1 cellular context compared by ENCODE assay signal in the genomic region with DNA sequence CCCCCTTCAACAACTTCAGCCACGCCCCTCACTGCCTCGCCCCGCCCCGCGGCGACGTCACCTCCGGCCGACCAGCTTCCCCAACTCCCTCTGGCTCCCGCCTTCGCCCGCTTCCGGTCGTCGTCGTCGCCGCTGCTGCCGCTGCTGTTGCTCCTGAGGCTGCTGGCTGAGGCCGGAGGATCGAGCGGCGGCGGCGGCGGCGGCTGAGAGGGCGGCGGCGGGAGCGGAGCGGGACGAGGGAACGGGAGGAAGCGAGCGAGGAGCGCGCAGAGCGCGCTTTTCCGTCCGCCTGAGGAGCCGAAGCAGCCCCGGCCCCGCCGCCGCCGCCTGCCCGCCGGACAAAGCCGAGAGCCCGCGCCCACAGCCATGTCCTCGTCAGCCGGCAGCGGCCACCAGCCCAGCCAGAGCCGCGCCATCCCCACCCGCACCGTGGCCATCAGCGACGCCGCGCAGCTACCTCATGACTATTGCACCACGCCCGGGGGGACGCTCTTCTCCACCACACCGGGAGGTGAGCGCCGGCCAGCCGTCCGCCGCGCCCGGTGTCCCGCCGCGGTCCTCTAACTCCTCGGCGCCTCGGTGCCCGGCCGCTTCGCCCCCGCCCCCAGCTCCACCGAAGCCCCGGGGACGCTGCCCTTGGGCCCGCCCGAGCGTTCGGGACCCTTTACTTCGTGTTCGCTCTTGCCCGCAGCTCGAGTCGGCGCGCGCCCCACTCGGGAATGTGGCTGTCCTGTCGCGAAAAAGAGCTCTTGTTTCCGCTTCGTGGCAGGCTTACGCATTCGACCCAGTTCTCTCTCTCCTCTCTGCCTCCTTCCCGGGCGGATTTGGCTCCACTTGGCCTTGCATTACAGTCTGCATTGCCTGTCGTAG.
TF ChIP-seq lines count a peak whose summit lies in the region.

A gene with protein sequence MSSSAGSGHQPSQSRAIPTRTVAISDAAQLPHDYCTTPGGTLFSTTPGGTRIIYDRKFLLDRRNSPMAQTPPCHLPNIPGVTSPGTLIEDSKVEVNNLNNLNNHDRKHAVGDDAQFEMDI (plus strand): TSS at position 110 of the 870 bp plus-strand sequence. CDS start 257 bp downstream, at position 367.

TF ChIP-seq in HCT116, 20 proteins besides CTCF, POLR2A, EP300 and RAD21 (continued from another document):
- TF ChIP-seq, protein P1, sequence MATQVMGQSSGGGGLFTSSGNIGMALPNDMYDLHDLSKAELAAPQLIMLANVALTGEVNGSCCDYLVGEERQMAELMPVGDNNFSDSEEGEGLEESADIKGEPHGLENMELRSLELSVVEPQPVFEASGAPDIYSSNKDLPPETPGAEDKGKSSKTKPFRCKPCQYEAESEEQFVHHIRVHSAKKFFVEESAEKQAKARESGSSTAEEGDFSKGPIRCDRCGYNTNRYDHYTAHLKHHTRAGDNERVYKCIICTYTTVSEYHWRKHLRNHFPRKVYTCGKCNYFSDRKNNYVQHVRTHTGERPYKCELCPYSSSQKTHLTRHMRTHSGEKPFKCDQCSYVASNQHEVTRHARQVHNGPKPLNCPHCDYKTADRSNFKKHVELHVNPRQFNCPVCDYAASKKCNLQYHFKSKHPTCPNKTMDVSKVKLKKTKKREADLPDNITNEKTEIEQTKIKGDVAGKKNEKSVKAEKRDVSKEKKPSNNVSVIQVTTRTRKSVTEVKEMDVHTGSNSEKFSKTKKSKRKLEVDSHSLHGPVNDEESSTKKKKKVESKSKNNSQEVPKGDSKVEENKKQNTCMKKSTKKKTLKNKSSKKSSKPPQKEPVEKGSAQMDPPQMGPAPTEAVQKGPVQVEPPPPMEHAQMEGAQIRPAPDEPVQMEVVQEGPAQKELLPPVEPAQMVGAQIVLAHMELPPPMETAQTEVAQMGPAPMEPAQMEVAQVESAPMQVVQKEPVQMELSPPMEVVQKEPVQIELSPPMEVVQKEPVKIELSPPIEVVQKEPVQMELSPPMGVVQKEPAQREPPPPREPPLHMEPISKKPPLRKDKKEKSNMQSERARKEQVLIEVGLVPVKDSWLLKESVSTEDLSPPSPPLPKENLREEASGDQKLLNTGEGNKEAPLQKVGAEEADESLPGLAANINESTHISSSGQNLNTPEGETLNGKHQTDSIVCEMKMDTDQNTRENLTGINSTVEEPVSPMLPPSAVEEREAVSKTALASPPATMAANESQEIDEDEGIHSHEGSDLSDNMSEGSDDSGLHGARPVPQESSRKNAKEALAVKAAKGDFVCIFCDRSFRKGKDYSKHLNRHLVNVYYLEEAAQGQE (IDR thresholded peaks at IDR 0.05; ENCODE audit: low read depth), result no peak
- TF ChIP-seq SP1 (IDR thresholded peaks at IDR 0.05; ENCODE audit: low read depth) (peak; percentile 75), JUND (IDR thresholded peaks at IDR 0.05) (no peak), POLR2AphosphoS5 (IDR thresholded peaks at IDR 0.05; ENCODE audit: low read depth, low read length) (peak; percentile 98)
- TF ChIP-seq, protein P2, sequence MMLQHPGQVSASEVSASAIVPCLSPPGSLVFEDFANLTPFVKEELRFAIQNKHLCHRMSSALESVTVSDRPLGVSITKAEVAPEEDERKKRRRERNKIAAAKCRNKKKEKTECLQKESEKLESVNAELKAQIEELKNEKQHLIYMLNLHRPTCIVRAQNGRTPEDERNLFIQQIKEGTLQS (IDR thresholded peaks at IDR 0.05), result no peak
